ENCODE assay signal across 20 cellular contexts in the genomic region with DNA sequence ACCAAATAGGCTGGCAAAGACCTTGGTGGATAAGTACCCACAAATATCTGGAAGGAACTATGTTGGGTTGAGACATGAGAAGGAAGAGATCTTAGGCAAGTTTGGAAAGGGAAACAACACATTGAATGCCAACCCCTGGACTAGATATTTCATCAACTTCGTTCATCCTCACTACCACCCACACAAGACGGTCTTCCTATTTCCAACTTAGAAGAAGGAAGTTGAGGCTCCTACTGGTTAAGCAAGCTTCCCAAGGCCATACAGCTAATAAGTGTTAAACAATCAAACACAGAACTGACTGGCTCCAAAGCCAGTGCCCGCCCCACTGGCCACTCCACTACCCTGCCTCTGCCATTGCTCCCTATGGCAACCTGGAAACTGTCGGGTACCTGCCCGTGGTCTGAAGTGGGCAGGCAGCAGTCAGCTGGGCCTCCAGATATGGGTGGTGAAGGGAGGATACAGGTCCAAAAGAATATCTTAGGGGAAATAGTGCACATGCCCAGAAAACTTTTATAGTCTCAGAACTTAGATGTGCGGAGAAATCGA.
A peak's percentile ranks its signal among the peaks of the same experiment; 100 is the strongest.
DNase-seq lines count a peak whose midpoint lies in the region; ATAC-seq, FAIRE-seq and TF ChIP-seq lines count a peak whose summit lies in the region.
"Had no signal": no experiment of that assay in that cellular context is flagged by ENCODE, and none has a peak within 500 bp of the region (broad histone marks: within the 10 kb centered on the region; RNA-seq: fewer than 3 reads in every experiment).

No MANE protein-coding gene starts in this region.

- H3K79me1 ChIP-seq in IMR-90 (ENCODE audit: low read depth in 1 of 2, low read length in 2 of 2), result no peaks in the 10 kb centered on the region
- no peaks in the 10 kb centered on the region for H3K79me1 ChIP-seq in mesenchymal stem cell (replicated peaks; ENCODE audit: low read length, poor library complexity, severe bottlenecking)

- H2BK12ac ChIP-seq in mesenchymal stem cell (ENCODE audit: low read length in 2 of 2), result no peak overlapping the region

- DNase-seq in A549 (ENCODE audit: low read depth in 1 of 2, low spot score in 1 of 2) (no peak), IMR-90 (no peak), ascending aorta (ENCODE audit: low spot score in 2 of 2) (no peak), mesenchymal stem cell (no peak), germinal center (ENCODE audit: low spot score) (no peak), NCI-H446 (lab: John Stamatoyannopoulos, UW) (no peak)
- no peak for DNase-seq in activated CD4-positive, alpha-beta T cell treated with anti-CD3 and anti-CD28 coated beads for 1 hour
- DNase-seq in stimulated activated CD8-positive, alpha-beta memory T cell treated with anti-CD3 and anti-CD28 coated beads, Interleukin-4, amount 100 ng/mL, for 48 hours, result no peak
- DNase-seq: activated CD8-positive, alpha-beta T cell treated with anti-CD3 and anti-CD28 coated beads, Interleukin-2, amount 10 ng/mL, durations not matched to agents 7 days and 5 days; CD8-positive, alpha-beta memory T cell; DND-41; glutamatergic neuron; natural killer cell; NCI-H187; NCI-H226; NK-92 treated with Interleukin-12 subunit alpha and Interleukin-12 subunit beta, amount 100 ng/mL, for 24 hours; T-helper 17 cell; tibial artery had no signal

- H3K56ac ChIP-seq in IMR-90 (ENCODE audit: extremely low read depth, insufficient read depth, low read length), result no peak overlapping the region

- POLR2A ChIA-PET in A549 (lab: Yijun Ruan, JAX), result no interaction called here
- POLR2A ChIA-PET in IMR-90 (lab: Charles Lee; ENCODE audit: unreplicated experiment), result no interaction called here

- ATAC-seq in A549 (no peak), IMR-90 (ENCODE audit: low read depth) (no peak)
- ATAC-seq: activated CD8-positive, alpha-beta T cell treated with anti-CD3 and anti-CD28 coated beads, Interleukin-2, amount 10 ng/mL, durations not matched to agents 7 days and 5 days; esophagus mucosa; T-helper 17 cell; WTC11 had no signal

- no peak overlapping the region for H4K5ac ChIP-seq in IMR-90 (ENCODE audit: low read depth, low read length)

- no peak overlapping the region for H3K4me3 ChIP-seq in A549
- no peak overlapping the region for H3K4me3 ChIP-seq in IMR-90 (ENCODE audit: insufficient read depth, low read depth, low read length)
- H3K4me3 ChIP-seq in ascending aorta, result no peak overlapping the region
- no peak overlapping the region for H3K4me3 ChIP-seq in mesenchymal stem cell (ENCODE audit: insufficient read depth in 1 of 2, low read depth in 1 of 2, low read length in 2 of 2)
- H3K4me3 ChIP-seq: tibial artery had no signal

- H3K9ac ChIP-seq in IMR-90 (ENCODE audit: low read depth, low read length), result no peak overlapping the region
- no peak overlapping the region for H3K9ac ChIP-seq in mesenchymal stem cell (ENCODE audit: low read length)

- no peak overlapping the region for H4K8ac ChIP-seq in IMR-90 (ENCODE audit: low read depth in 2 of 2, low read length in 2 of 2)
- no peak overlapping the region for H4K8ac ChIP-seq in mesenchymal stem cell (ENCODE audit: low read length)

- H2AK5ac ChIP-seq in IMR-90 (ENCODE audit: low read depth, low read length) (no peak overlapping the region; the same call in 1 of the 2 replicates), mesenchymal stem cell (ENCODE audit: low read length, severe bottlenecking) (peak overlapping the region; percentile 97)

- H3K27ac ChIP-seq in A549 (peak overlapping the region; percentile 72 to 84), IMR-90 (ENCODE audit: insufficient read depth, low read length) (no peak overlapping the region), ascending aorta (peak overlapping the region; percentile 36 to 64), mesenchymal stem cell (ENCODE audit: low read length, poor library complexity, severe bottlenecking) (no peak overlapping the region)
- H3K27ac ChIP-seq: tibial artery had no signal

- no peak for TF ChIP-seq EP300 in A549 (IDR thresholded peaks at IDR 0.05)

- H3K14ac ChIP-seq in IMR-90 (replicated peaks; ENCODE audit: low read depth, low read length) (no peak overlapping the region), mesenchymal stem cell (ENCODE audit: low read length in 2 of 2) (no peak overlapping the region)

- no peak overlapping the region for H2BK20ac ChIP-seq in IMR-90 (ENCODE audit: low read depth, low read length)

- no peak for TF ChIP-seq CTCF in A549 (IDR thresholded peaks at IDR 0.05)
- no peak for TF ChIP-seq CTCF in IMR-90 (conservative IDR thresholded peaks at IDR 0.05; ENCODE audit: low read depth, low read length)
- TF ChIP-seq CTCF in ascending aorta (IDR thresholded peaks at IDR 0.05), result no peak

- no peak overlapping the region for H3K18ac ChIP-seq in IMR-90 (ENCODE audit: low read depth, low read length)
- H3K18ac ChIP-seq in mesenchymal stem cell (ENCODE audit: low read depth in 1 of 2, low read length in 2 of 2), result no peak overlapping the region

- H3K27me3 ChIP-seq in IMR-90 (ENCODE audit: control insufficient read depth, insufficient read depth, low read length) (no peaks in the 10 kb centered on the region), ascending aorta (no peaks in the 10 kb centered on the region), mesenchymal stem cell (ENCODE audit: control insufficient read depth in 1 of 2, insufficient read depth in 1 of 2, low read length in 2 of 2) (peaks cover 0 to 7% of the 10 kb centered on the region in 2 experiments)
- H3K27me3 ChIP-seq: tibial artery had no signal

- FAIRE-seq in A549 (lab: Jason Lieb, UNC), result no peak

- H2BK120ac ChIP-seq in IMR-90 (ENCODE audit: low read depth, low read length), result no peak overlapping the region
- no peak overlapping the region for H2BK120ac ChIP-seq in mesenchymal stem cell (ENCODE audit: low read depth, low read length)

- peak overlapping the region; percentile 14; the same call in 1 of the 3 replicates for H2BK15ac ChIP-seq in IMR-90 (ENCODE audit: low read depth, low read length)
- H2BK15ac ChIP-seq in mesenchymal stem cell (ENCODE audit: low read depth, poor library complexity, severe bottlenecking), result no peak overlapping the region

- no peak overlapping the region for H3K4ac ChIP-seq in IMR-90 (ENCODE audit: low read depth, low read length)
- H3K4ac ChIP-seq in mesenchymal stem cell (ENCODE audit: low read depth in 1 of 2, low read length in 2 of 2), result no peak overlapping the region

- CTCF ChIA-PET in A549 (lab: Yijun Ruan, JAX) (interaction anchor here (0.8 to 1.8 kb wide), 4 partner anchors 9 to 55 kb away, joined by 3 to 5 read pairs (median 4); no protein-coding TSS in a partner anchor), IMR-90 (lab: Yijun Ruan, JAX) (no interaction called here)

- H3K4me1 ChIP-seq in A549 (peaks cover 68% of the 10 kb centered on the region), IMR-90 (ENCODE audit: control insufficient read depth, insufficient read depth, low read length) (peaks cover 6% of the 10 kb centered on the region), ascending aorta (peaks cover 10 to 58% of the 10 kb centered on the region in 2 donors), mesenchymal stem cell (ENCODE audit: control insufficient read depth, insufficient read depth, low read depth, low read length) (peaks cover 29% of the 10 kb centered on the region)

- H2BK5ac ChIP-seq in IMR-90 (ENCODE audit: low read depth, low read length, poor library complexity, severe bottlenecking) (no peak overlapping the region), mesenchymal stem cell (ENCODE audit: low read depth, low read length, poor library complexity, severe bottlenecking) (peak overlapping the region; percentile 11)

- no peak overlapping the region for H3K23ac ChIP-seq in IMR-90 (ENCODE audit: low read depth, low read length)
- no peak overlapping the region for H3K23ac ChIP-seq in mesenchymal stem cell (ENCODE audit: low read length in 2 of 2)

- intact Hi-C loops in IMR-90 (cut with micrococcal nuclease), result no loop called here
- intact Hi-C loops in ascending aorta (cut with DNase I), result no loop called here

- TF ChIP-seq POLR2A in A549 (IDR thresholded peaks at IDR 0.05; ENCODE audit: low read length) (no peak), IMR-90 (IDR thresholded peaks at IDR 0.05; ENCODE audit: low read depth, low read length) (no peak)

- H2AK9ac ChIP-seq in IMR-90 (replicated peaks; ENCODE audit: low read depth, low read length, poor library complexity), result no peak overlapping the region

- H3K36me3 ChIP-seq in IMR-90 (ENCODE audit: control insufficient read depth, insufficient read depth, low read length) (no peaks in the 10 kb centered on the region), ascending aorta (no peaks in the 10 kb centered on the region), mesenchymal stem cell (ENCODE audit: control insufficient read depth in 1 of 2, insufficient read depth in 2 of 2, low read depth in 1 of 2, low read length in 2 of 2) (no peaks in the 10 kb centered on the region)
- H3K36me3 ChIP-seq: tibial artery had no signal

- H2AFZ ChIP-seq in IMR-90 (replicated peaks; ENCODE audit: low read length, poor library complexity), result no peak overlapping the region
- no peak overlapping the region for H2AFZ ChIP-seq in mesenchymal stem cell (ENCODE audit: low read depth, low read length)

- BruUV-seq in IMR-90 (replicated peaks; lab: Mats Ljungman, UMichigan), result no TSS peak

- no peaks in the 10 kb centered on the region for H4K20me1 ChIP-seq in IMR-90 (ENCODE audit: insufficient read depth, low read length)

- dilution Hi-C loops in IMR-90 (cut with HindIII; ENCODE audit: low sequenced_read_pairs, unreplicated experiment), result no loop called here

- peaks cover 7% of the 10 kb centered on the region for H3K9me1 ChIP-seq in IMR-90 (ENCODE audit: insufficient read depth, low read length)

- WGBS in A549 (ENCODE audit: missing lambda C conversion rate), result 79% methylated on average over 7 of the region's 7 CpGs
- WGBS in IMR-90 (ENCODE audit: extremely low coverage in 2 of 2, insufficient read length in 1 of 2), 2 experiments, result no CpG with 5 or more reads among the region's 7 CpGs
- 93% methylated on average over 6 of the region's 7 CpGs for WGBS in mesenchymal stem cell

- peak overlapping the region; percentile 65; the same call in 1 of the 3 replicates for H3K4me2 ChIP-seq in A549
- H3K4me2 ChIP-seq in IMR-90 (ENCODE audit: low read depth, low read length), result no peak overlapping the region
- no peak overlapping the region for H3K4me2 ChIP-seq in mesenchymal stem cell (ENCODE audit: low read length, poor library complexity, severe bottlenecking)

- H4K91ac ChIP-seq in IMR-90 (ENCODE audit: insufficient read depth, low read depth, low read length) (no peak overlapping the region), mesenchymal stem cell (ENCODE audit: low read length) (no peak overlapping the region)

- no peak for TF ChIP-seq RAD21 in A549 (conservative IDR thresholded peaks at IDR 0.05 in 1 of 2, IDR thresholded peaks at IDR 0.05 in 1 of 2)
- no peak for TF ChIP-seq RAD21 in IMR-90 (IDR thresholded peaks at IDR 0.05; ENCODE audit: low read length)

- no peaks in the 10 kb centered on the region for H3K9me3 ChIP-seq in A549
- H3K9me3 ChIP-seq in IMR-90 (ENCODE audit: control insufficient read depth, insufficient read depth, low read length), result no peaks in the 10 kb centered on the region
- H3K9me3 ChIP-seq in ascending aorta, result no peaks in the 10 kb centered on the region
- no peaks in the 10 kb centered on the region for H3K9me3 ChIP-seq in mesenchymal stem cell (ENCODE audit: control insufficient read depth, low read length)
- H3K9me3 ChIP-seq: tibial artery had no signal

- in situ Hi-C loops in IMR-90 (cut with MboI; ENCODE audit: low sequenced_read_pairs), result no loop called here

TF ChIP-seq in IMR-90, 13 proteins besides CTCF, POLR2A, EP300 and RAD21 (continues in another document):
- no peak for TF ChIP-seq CEBPB (IDR thresholded peaks at IDR 0.05; ENCODE audit: low read depth, low read length)

Comparison
In these comparisons a context has a peak if more than half of its experiments do, and no peak if none do; other contexts are left out.
1. H3K27ac ChIP-seq: peak in A549 (2 of 2) and ascending aorta (2 of 2); none in IMR-90 (single experiment) and mesenchymal stem cell (single experiment).